ENCODE assay signal across 1 cellular context in the genomic region with DNA sequence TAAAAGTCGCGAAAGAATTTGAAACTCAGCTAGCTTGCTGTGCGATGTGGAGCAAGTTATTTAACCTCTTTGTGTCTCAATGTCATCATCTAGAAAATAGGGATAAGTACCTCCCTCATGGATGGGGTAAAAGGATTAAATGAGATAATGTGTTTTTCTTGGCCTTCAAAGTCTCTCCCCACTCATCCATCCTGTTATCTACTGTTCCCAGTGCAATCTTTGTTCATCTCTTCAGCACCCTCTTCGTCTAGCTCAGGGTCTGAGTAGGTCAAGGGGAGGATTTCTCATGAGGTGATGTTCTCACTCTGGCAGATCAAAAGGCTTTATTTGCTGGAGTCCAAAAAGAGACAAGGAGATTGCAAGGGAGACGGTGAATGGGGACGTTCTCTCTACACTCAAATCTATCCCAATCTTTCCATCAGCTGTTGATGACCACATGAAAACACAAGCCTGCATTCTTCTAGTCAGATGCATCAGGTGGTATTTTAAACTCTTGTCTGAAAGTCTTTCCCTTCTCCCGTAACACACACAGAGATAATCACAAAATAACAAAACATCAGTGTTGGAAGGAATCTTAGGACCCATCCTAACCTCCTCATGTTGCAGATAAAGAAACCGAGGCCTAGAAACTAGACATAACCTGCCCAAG.
TF ChIP-seq lines count a peak whose summit lies in the region.

No MANE protein-coding gene starts in this region.

TF ChIP-seq in HEK293, 187 proteins besides CTCF, POLR2A, EP300 and RAD21 (continued from another document):
- TF ChIP-seq ZNF223 (tag by site-specific recombination; IDR thresholded peaks at IDR 0.05), result no peak
- no peak for TF ChIP-seq ZNF133 (tag by site-specific recombination; IDR thresholded peaks at IDR 0.05)
- TF ChIP-seq ZNF777 (tag by site-specific recombination; IDR thresholded peaks at IDR 0.05; ENCODE audit: borderline replicate concordance), result no peak
- no peak for TF ChIP-seq ZNF560 (tag by site-specific recombination; IDR thresholded peaks at IDR 0.05; ENCODE audit: borderline replicate concordance)
- TF ChIP-seq, protein P1, sequence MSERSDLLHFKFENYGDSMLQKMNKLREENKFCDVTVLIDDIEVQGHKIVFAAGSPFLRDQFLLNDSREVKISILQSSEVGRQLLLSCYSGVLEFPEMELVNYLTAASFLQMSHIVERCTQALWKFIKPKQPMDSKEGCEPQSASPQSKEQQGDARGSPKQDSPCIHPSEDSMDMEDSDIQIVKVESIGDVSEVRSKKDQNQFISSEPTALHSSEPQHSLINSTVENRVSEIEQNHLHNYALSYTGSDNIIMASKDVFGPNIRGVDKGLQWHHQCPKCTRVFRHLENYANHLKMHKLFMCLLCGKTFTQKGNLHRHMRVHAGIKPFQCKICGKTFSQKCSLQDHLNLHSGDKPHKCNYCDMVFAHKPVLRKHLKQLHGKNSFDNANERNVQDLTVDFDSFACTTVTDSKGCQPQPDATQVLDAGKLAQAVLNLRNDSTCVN (tag by site-specific recombination; optimal IDR thresholded peaks at IDR 0.05), result no peak
- TF ChIP-seq ZBTB48 (tag by site-specific recombination; IDR thresholded peaks at IDR 0.05), result no peak
- peak; percentile 92 for TF ChIP-seq SCRT2 (tag by site-specific recombination; IDR thresholded peaks at IDR 0.05)
- TF ChIP-seq ZNF785 (tag by site-specific recombination; IDR thresholded peaks at IDR 0.05), result no peak
- no peak for TF ChIP-seq ZNF423 (tag by site-specific recombination; IDR thresholded peaks at IDR 0.05)
- no peak for TF ChIP-seq ZNF132 (tag by site-specific recombination; IDR thresholded peaks at IDR 0.05; ENCODE audit: borderline replicate concordance)
- TF ChIP-seq ZNF433 (tag by site-specific recombination; IDR thresholded peaks at IDR 0.05; ENCODE audit: low read depth), result no peak
TF ChIP-seq in HEK293: peak in this region for 5.
